Comparison of ENCODE assay signal across 1 cellular context in genomic region chr14:77623201-77623600, GRCh38.
TF ChIP-seq lines count a peak whose summit lies in the region.

No MANE protein-coding gene starts in this region.

TF ChIP-seq in HEK293, 187 proteins besides CTCF, POLR2A, EP300 and RAD21 (continued from another document):
- TF ChIP-seq ZNF280C (tag by site-specific recombination; IDR thresholded peaks at IDR 0.05) (no peak), ZNF354C (tag by site-specific recombination; IDR thresholded peaks at IDR 0.05; ENCODE audit: borderline replicate concordance, low read depth) (no peak), ZNF560 (tag by site-specific recombination; IDR thresholded peaks at IDR 0.05; ENCODE audit: borderline replicate concordance) (no peak)
